In genomic region chr4:123209436-123209835, GRCh38 we compare ENCODE assay signal across 34 cellular contexts.
"Had no signal": no experiment of that assay in that cellular context is flagged by ENCODE, and none has a peak within 500 bp of the region (broad histone marks: within the 10 kb centered on the region; RNA-seq: fewer than 3 reads in every experiment).

No MANE protein-coding gene starts in this region.

- H3K27me3 ChIP-seq: adrenal gland, body of pancreas, breast epithelium, cardiac muscle cell, colonic mucosa, esophagus squamous epithelium, foreskin keratinocyte, gastrocnemius medialis, heart left ventricle had no signal

- H3K27ac Mint-ChIP-seq: activated CD4-positive, alpha-beta memory T cell treated with anti-CD3 and anti-CD28 coated beads for 36 hours; activated CD4-positive, alpha-beta T cell treated with anti-CD3 and anti-CD28 coated beads for 36 hours; activated CD4-positive, alpha-beta T cell treated with anti-CD3 and anti-CD28 coated beads, Interleukin-2, amount 10 ng/mL, durations not matched to agents 24 days and 14 days; activated CD8-positive, alpha-beta memory T cell treated with anti-CD3 and anti-CD28 coated beads, Interleukin-2, amount 10 ng/mL, durations not matched to agents 7 days and 5 days; activated CD8-positive, alpha-beta T cell treated with anti-CD3 and anti-CD28 coated beads, Interleukin-2, amount 10 ng/mL, durations not matched to agents 7 days and 5 days; activated naive CD4-positive, alpha-beta T cell treated with anti-CD3 and anti-CD28 coated beads for 36 hours; activated naive CD4-positive, alpha-beta T cell treated with anti-CD3 and anti-CD28 coated beads, Interleukin-2, amount 50 U/mL, for 24 hours; activated naive CD8-positive, alpha-beta T cell treated with anti-CD3 and anti-CD28 coated beads for 36 hours; activated naive CD8-positive, alpha-beta T cell treated with anti-CD3 and anti-CD28 coated beads, Interleukin-2, amount 50 U/mL, for 24 hours; activated T-helper 1 cell treated with anti-CD3 and anti-CD28 coated beads, Interleukin-12 subunit alpha, Interleukin-12 subunit beta, Interleukin-2, Interleukin-4 antibody, amounts not matched to agents 30 ng/mL and 10 ng/mL and 1 ng/mL, durations not matched to agents 14 hours and 24 hours and 36 hours; activated T-helper 2 cell treated with anti-CD3 and anti-CD28 coated beads, Interferon-gamma antibody, Interleukin-2, Interleukin-4, amounts not matched to agents 10 μg/mL and 5 μg/mL and 100 μg/mL, durations not matched to agents 14 hours and 24 hours and 36 hours had no signal

- H3K27ac ChIP-seq: adrenal gland, body of pancreas, breast epithelium, cardiac muscle cell, colonic mucosa, epithelial cell of prostate, esophagus squamous epithelium, foreskin keratinocyte, gastrocnemius medialis, heart left ventricle had no signal

- H3K27me3 Mint-ChIP-seq: activated CD4-positive, alpha-beta memory T cell treated with anti-CD3 and anti-CD28 coated beads for 36 hours; activated CD4-positive, alpha-beta T cell treated with anti-CD3 and anti-CD28 coated beads for 36 hours; activated CD4-positive, alpha-beta T cell treated with anti-CD3 and anti-CD28 coated beads, Interleukin-2, amount 10 ng/mL, durations not matched to agents 24 days and 14 days; activated CD8-positive, alpha-beta memory T cell treated with anti-CD3 and anti-CD28 coated beads, Interleukin-2, amount 10 ng/mL, durations not matched to agents 7 days and 5 days; activated naive CD4-positive, alpha-beta T cell treated with anti-CD3 and anti-CD28 coated beads, Interleukin-2, amount 50 U/mL, for 24 hours; activated naive CD8-positive, alpha-beta T cell treated with anti-CD3 and anti-CD28 coated beads for 36 hours; activated naive CD8-positive, alpha-beta T cell treated with anti-CD3 and anti-CD28 coated beads, Interleukin-2, amount 50 U/mL, for 24 hours had no signal

- DNase-seq: activated CD4-positive, alpha-beta memory T cell treated with anti-CD3 and anti-CD28 coated beads for 36 hours; activated CD4-positive, alpha-beta T cell treated with anti-CD3 and anti-CD28 coated beads for 36 hours; activated CD4-positive, alpha-beta T cell treated with anti-CD3 and anti-CD28 coated beads, Interleukin-2, amount 10 ng/mL, durations not matched to agents 24 days and 14 days; activated CD4-positive, CD25-positive, alpha-beta regulatory T cell; activated CD4-positive, CD25-positive, alpha-beta regulatory T cell treated with anti-CD3 and anti-CD28 coated beads, Interleukin-2, amount 50 U/mL, for 72 hours; activated CD8-positive, alpha-beta memory T cell treated with anti-CD3 and anti-CD28 coated beads, Interleukin-2, amount 10 ng/mL, durations not matched to agents 7 days and 5 days; activated CD8-positive, alpha-beta memory T cell treated with anti-CD3 and anti-CD28 coated beads, Interleukin-2, amount 50 U/mL, for 4 hours; activated CD8-positive, alpha-beta T cell treated with anti-CD3 and anti-CD28 coated beads, Interleukin-2, amount 10 ng/mL, durations not matched to agents 7 days and 5 days; activated effector memory CD4-positive, alpha-beta T cell treated with anti-CD3 and anti-CD28 coated beads, Interleukin-2, amount 50 U/mL, for 16 hours; activated naive CD4-positive, alpha-beta T cell treated with anti-CD3 and anti-CD28 coated beads for 36 hours; activated naive CD8-positive, alpha-beta T cell treated with anti-CD3 and anti-CD28 coated beads for 36 hours; activated naive CD8-positive, alpha-beta T cell treated with anti-CD3 and anti-CD28 coated beads, Interleukin-2, amount 50 U/mL, for 24 hours; activated T-cell treated with anti-CD3 and anti-CD28 coated beads, Interleukin-2, amount 50 U/mL, for 1 hour; activated T-cell treated with anti-CD3 and anti-CD28 coated beads, Interleukin-2, amount 50 U/mL, for 48 hours; adrenal gland; body of pancreas; central memory CD4-positive, alpha-beta T cell; cerebellar nuclear complex; colonic mucosa; effector CD8-positive, alpha-beta T cell; esophagus squamous epithelium; foreskin keratinocyte; gastrocnemius medialis; glutamatergic neuron; heart left ventricle; T-helper 2 cell had no signal

- H3K9me3 Mint-ChIP-seq: activated CD4-positive, alpha-beta memory T cell treated with anti-CD3 and anti-CD28 coated beads for 36 hours; activated CD4-positive, alpha-beta T cell treated with anti-CD3 and anti-CD28 coated beads, Interleukin-2, amount 10 ng/mL, durations not matched to agents 24 days and 14 days; activated naive CD4-positive, alpha-beta T cell treated with anti-CD3 and anti-CD28 coated beads for 36 hours; activated naive CD4-positive, alpha-beta T cell treated with anti-CD3 and anti-CD28 coated beads, Interleukin-2, amount 50 U/mL, for 24 hours; activated naive CD8-positive, alpha-beta T cell treated with anti-CD3 and anti-CD28 coated beads for 36 hours; activated naive CD8-positive, alpha-beta T cell treated with anti-CD3 and anti-CD28 coated beads, Interleukin-2, amount 50 U/mL, for 24 hours; activated T-helper 1 cell treated with anti-CD3 and anti-CD28 coated beads, Interleukin-12 subunit alpha, Interleukin-12 subunit beta, Interleukin-2, Interleukin-4 antibody, amounts not matched to agents 30 ng/mL and 10 ng/mL and 1 ng/mL, durations not matched to agents 14 hours and 24 hours and 36 hours; activated T-helper 2 cell treated with anti-CD3 and anti-CD28 coated beads, Interferon-gamma antibody, Interleukin-2, Interleukin-4, amounts not matched to agents 10 μg/mL and 5 μg/mL and 100 μg/mL, durations not matched to agents 14 hours and 24 hours and 36 hours had no signal

- FAIRE-seq: endometrium, endothelial cell of umbilical vein had no signal

- H3K4me3 ChIP-seq: adrenal gland, body of pancreas, breast epithelium, cardiac muscle cell, colonic mucosa, esophagus squamous epithelium, gastrocnemius medialis, heart left ventricle had no signal

- H3K36me3 ChIP-seq: adrenal gland, breast epithelium, cardiac muscle cell, colonic mucosa, esophagus squamous epithelium, gastrocnemius medialis, heart left ventricle had no signal

- H3K4me1 Mint-ChIP-seq: activated CD4-positive, alpha-beta T cell treated with anti-CD3 and anti-CD28 coated beads for 36 hours; activated CD4-positive, alpha-beta T cell treated with anti-CD3 and anti-CD28 coated beads, Interleukin-2, amount 10 ng/mL, durations not matched to agents 24 days and 14 days; activated CD8-positive, alpha-beta memory T cell treated with anti-CD3 and anti-CD28 coated beads, Interleukin-2, amount 10 ng/mL, durations not matched to agents 7 days and 5 days; activated naive CD4-positive, alpha-beta T cell treated with anti-CD3 and anti-CD28 coated beads, Interleukin-2, amount 50 U/mL, for 24 hours; activated naive CD8-positive, alpha-beta T cell treated with anti-CD3 and anti-CD28 coated beads for 36 hours; activated naive CD8-positive, alpha-beta T cell treated with anti-CD3 and anti-CD28 coated beads, Interleukin-2, amount 50 U/mL, for 24 hours had no signal

- H3K4me3 Mint-ChIP-seq: activated CD4-positive, alpha-beta memory T cell treated with anti-CD3 and anti-CD28 coated beads for 36 hours; activated CD4-positive, alpha-beta T cell treated with anti-CD3 and anti-CD28 coated beads for 36 hours; activated CD4-positive, alpha-beta T cell treated with anti-CD3 and anti-CD28 coated beads, Interleukin-2, amount 10 ng/mL, durations not matched to agents 24 days and 14 days; activated CD8-positive, alpha-beta memory T cell treated with anti-CD3 and anti-CD28 coated beads, Interleukin-2, amount 10 ng/mL, durations not matched to agents 7 days and 5 days; activated CD8-positive, alpha-beta T cell treated with anti-CD3 and anti-CD28 coated beads, Interleukin-2, amount 10 ng/mL, durations not matched to agents 7 days and 5 days; activated naive CD4-positive, alpha-beta T cell treated with anti-CD3 and anti-CD28 coated beads for 36 hours; activated naive CD4-positive, alpha-beta T cell treated with anti-CD3 and anti-CD28 coated beads, Interleukin-2, amount 50 U/mL, for 24 hours; activated naive CD8-positive, alpha-beta T cell treated with anti-CD3 and anti-CD28 coated beads for 36 hours; activated naive CD8-positive, alpha-beta T cell treated with anti-CD3 and anti-CD28 coated beads, Interleukin-2, amount 50 U/mL, for 24 hours; activated T-helper 1 cell treated with anti-CD3 and anti-CD28 coated beads, Interleukin-12 subunit alpha, Interleukin-12 subunit beta, Interleukin-2, Interleukin-4 antibody, amounts not matched to agents 30 ng/mL and 10 ng/mL and 1 ng/mL, durations not matched to agents 14 hours and 24 hours and 36 hours had no signal

- H3K9me3 ChIP-seq: adrenal gland, body of pancreas, breast epithelium, colonic mucosa, esophagus squamous epithelium, gastrocnemius medialis, heart left ventricle had no signal

- H3K4me1 ChIP-seq: adrenal gland, body of pancreas, breast epithelium, colonic mucosa, esophagus squamous epithelium, gastrocnemius medialis, heart left ventricle had no signal

- H3K36me3 Mint-ChIP-seq: activated CD4-positive, alpha-beta memory T cell treated with anti-CD3 and anti-CD28 coated beads for 36 hours had no signal
